Comparison of ENCODE assay signal across 12 cellular contexts in genomic region chr7:95309951-95310350, GRCh38. TPM values are rescaled to one million over a fixed set of nuclear protein-coding genes. Genes with fewer than 3 reads are reported as not detected.
"Had no signal": no experiment of that assay in that cellular context is flagged by ENCODE, and none has a peak within 500 bp of the region (broad histone marks: within the 10 kb centered on the region; RNA-seq: fewer than 3 reads in every experiment).

No MANE protein-coding gene starts in this region.

- H3K9ac ChIP-seq: KMS-11 had no signal

- DNase-seq: H9, HCEC 1CT, HFFc6, IMR-90, Karpas-422 had no signal

- H2AFZ ChIP-seq: GM23338 had no signal

- ATAC-seq: GM23338, K562 had no signal

- H3K4me3 ChIP-seq: GM23338, K562 had no signal

- H3K4me2 ChIP-seq: GM23338, KMS-11 had no signal

- H3K27ac ChIP-seq: HL-60, KMS-11 had no signal

- FAIRE-seq: H1, H54, K562 had no signal

RNA-seq across cellular contexts. Expression of gene PON1, which starts 14.4 kb away (rescaled TPM):
- total RNA-seq: H1, HFFc6, HT1080, IMR-90, K562 had no signal
- polyA plus RNA-seq: H1, IMR-90, K562 had no signal
